ENCODE assay signal across 12 cellular contexts in genomic region chr1:111598534-111598933, GRCh38. TPM values are rescaled to one million over a fixed set of nuclear protein-coding genes. Genes with fewer than 3 reads are reported as not detected.
DNase-seq lines count a peak whose midpoint lies in the region; ATAC-seq and TF ChIP-seq lines count a peak whose summit lies in the region.
"Had no signal": no experiment of that assay in that cellular context is flagged by ENCODE, and none has a peak within 500 bp of the region (broad histone marks: within the 10 kb centered on the region; RNA-seq: fewer than 3 reads in every experiment).

No MANE protein-coding gene starts in this region.

- no peak overlapping the region for H3K4me2 ChIP-seq in mesendoderm (ENCODE audit: low read length)

- H3K27ac Mint-ChIP-seq in CD8-positive, alpha-beta T cell, result peak overlapping the region; percentile 90
- H3K27ac Mint-ChIP-seq in activated T-helper 1 cell treated with anti-CD3 and anti-CD28 coated beads, Interleukin-12 subunit alpha, Interleukin-12 subunit beta, Interleukin-2, Interleukin-4 antibody, amounts not matched to agents 30 ng/mL and 10 ng/mL and 1 ng/mL, durations not matched to agents 14 hours and 24 hours and 36 hours, result peak overlapping the region; percentile 99
- H3K27ac Mint-ChIP-seq: CD14-positive monocyte had no signal

- no CpG with 5 or more reads among the region's 6 CpGs for WGBS in mesendoderm (ENCODE audit: extremely low coverage, insufficient coverage, low lambda C conversion rate)

- peaks cover 73% of the 10 kb centered on the region for H3K4me1 ChIP-seq in CD8-positive, alpha-beta T cell (ENCODE audit: insufficient read depth, low read length)
- peaks cover 68% of the 10 kb centered on the region for H3K4me1 ChIP-seq in muscle layer of colon (ENCODE audit: insufficient read depth, low read length)
- H3K4me1 ChIP-seq in mesendoderm (ENCODE audit: control insufficient read depth, low read depth, low read length), result no peaks in the 10 kb centered on the region

- H3K79me2 ChIP-seq in mesendoderm (ENCODE audit: control insufficient read depth, insufficient read depth, low read length), result no peaks in the 10 kb centered on the region

- H3K4ac ChIP-seq in mesendoderm (ENCODE audit: low read depth, low read length), result no peak overlapping the region

- POLR2A ChIA-PET in CD8-positive, alpha-beta T cell (lab: Charles Lee), result interaction anchor here (0.6 to 1.0 kb wide), 2 partner anchors 18 to 198 kb away, joined by 3 read pairs; no protein-coding TSS in a partner anchor

- H3K79me1 ChIP-seq in mesendoderm (ENCODE audit: low read length), result no peaks in the 10 kb centered on the region

- H3K36me3 Mint-ChIP-seq in CD8-positive, alpha-beta T cell, result no peaks in the 10 kb centered on the region
- peaks cover 32% of the 10 kb centered on the region for H3K36me3 Mint-ChIP-seq in activated T-helper 1 cell treated with anti-CD3 and anti-CD28 coated beads, Interleukin-12 subunit alpha, Interleukin-12 subunit beta, Interleukin-2, Interleukin-4 antibody, amounts not matched to agents 30 ng/mL and 10 ng/mL and 1 ng/mL, durations not matched to agents 14 hours and 24 hours and 36 hours (ENCODE audit: low read depth)
- H3K36me3 Mint-ChIP-seq: CD14-positive monocyte had no signal

- CTCF ChIA-PET in CD8-positive, alpha-beta T cell (lab: Charles Lee), result interaction anchor here (0.8 to 1.5 kb wide), 4 partner anchors 13 to 91 kb away, joined by 3 to 4 read pairs (median 3); no protein-coding TSS in a partner anchor

- H2AK5ac ChIP-seq in mesendoderm (ENCODE audit: low read length), result no peak overlapping the region

- H3K9ac ChIP-seq in muscle layer of colon (ENCODE audit: low read length), result no peak overlapping the region
- H3K9ac ChIP-seq in mesendoderm (ENCODE audit: low read length), result no peak overlapping the region

- no peak for TF ChIP-seq CTCF in CD8-positive, alpha-beta T cell (IDR thresholded peaks at IDR 0.05)
- no peak for TF ChIP-seq CTCF in GM20000 (IDR thresholded peaks at IDR 0.05; ENCODE audit: extremely low read depth, missing control alignments)

- ATAC-seq in CD8-positive, alpha-beta T cell, result peak; percentile 66
- ATAC-seq in GM21529 (IDR thresholded peaks at IDR 0.05; ENCODE audit: unreplicated experiment) (peak; percentile 24), HG02610 (IDR thresholded peaks at IDR 0.05; ENCODE audit: unreplicated experiment) (no peak)
- ATAC-seq: esophagus mucosa had no signal

- no peak overlapping the region for H4K8ac ChIP-seq in mesendoderm (ENCODE audit: low read depth, low read length)

- no peaks in the 10 kb centered on the region for H3K9me3 ChIP-seq in CD8-positive, alpha-beta T cell (ENCODE audit: low read length)
- H3K9me3 ChIP-seq in muscle layer of colon (ENCODE audit: low read length), result no peaks in the 10 kb centered on the region

- H3K56ac ChIP-seq in mesendoderm (ENCODE audit: low read length), result no peak overlapping the region

- H3K4me1 Mint-ChIP-seq in CD8-positive, alpha-beta T cell (ENCODE audit: low read depth), result peaks cover 95% of the 10 kb centered on the region
- H3K4me1 Mint-ChIP-seq in activated T-helper 1 cell treated with anti-CD3 and anti-CD28 coated beads, Interleukin-12 subunit alpha, Interleukin-12 subunit beta, Interleukin-2, Interleukin-4 antibody, amounts not matched to agents 30 ng/mL and 10 ng/mL and 1 ng/mL, durations not matched to agents 14 hours and 24 hours and 36 hours (ENCODE audit: low read depth), result peaks cover 96% of the 10 kb centered on the region

- no peaks in the 10 kb centered on the region for H3K36me3 ChIP-seq in CD8-positive, alpha-beta T cell (ENCODE audit: insufficient read depth, low read length)
- no peaks in the 10 kb centered on the region for H3K36me3 ChIP-seq in muscle layer of colon (ENCODE audit: insufficient read depth, low read length)
- H3K36me3 ChIP-seq in mesendoderm (ENCODE audit: control insufficient read depth, insufficient read depth, low read length), result no peaks in the 10 kb centered on the region

- H3K4me3 ChIP-seq in CD8-positive, alpha-beta T cell (ENCODE audit: low read depth, low read length), result no peak overlapping the region
- H3K4me3 ChIP-seq in muscle layer of colon (ENCODE audit: low read depth in 1 of 2, low read length in 2 of 2) (no peak overlapping the region), mesendoderm (ENCODE audit: low read length) (no peak overlapping the region)

- no peaks in the 10 kb centered on the region for H3K9me3 Mint-ChIP-seq in CD8-positive, alpha-beta T cell
- peaks cover 3% of the 10 kb centered on the region for H3K9me3 Mint-ChIP-seq in activated T-helper 1 cell treated with anti-CD3 and anti-CD28 coated beads, Interleukin-12 subunit alpha, Interleukin-12 subunit beta, Interleukin-2, Interleukin-4 antibody, amounts not matched to agents 30 ng/mL and 10 ng/mL and 1 ng/mL, durations not matched to agents 14 hours and 24 hours and 36 hours

- H2BK120ac ChIP-seq in mesendoderm (ENCODE audit: low read depth, low read length), result no peak overlapping the region

- intact Hi-C loops in CD8-positive, alpha-beta T cell (cut with DNase I, micrococcal nuclease), result loop anchor here (10.0 kb wide), 2 partner anchors 374 to 924 kb away; partner anchors contain the start of genes CHI3L2 (in 2 of the 2) and KCNA3 (in 1 of the 2)
- intact Hi-C loops in activated T-helper 1 cell treated with anti-CD3 and anti-CD28 coated beads, Interleukin-12 subunit alpha, Interleukin-12 subunit beta, Interleukin-2, Interleukin-4 antibody, amounts not matched to agents 30 ng/mL and 10 ng/mL and 1 ng/mL, durations not matched to agents 14 hours and 24 hours and 36 hours (cut with micrococcal nuclease), result loop anchor here (1.0 to 10.0 kb wide), 4 partner anchors 90 to 1704 kb away; partner anchors contain the start of gene DDX20

- H2BK15ac ChIP-seq in mesendoderm (replicated peaks; ENCODE audit: low read depth), result no peak overlapping the region

- no peaks in the 10 kb centered on the region for H3K27me3 Mint-ChIP-seq in CD8-positive, alpha-beta T cell (ENCODE audit: low read depth)
- no peaks in the 10 kb centered on the region for H3K27me3 Mint-ChIP-seq in activated T-helper 1 cell treated with anti-CD3 and anti-CD28 coated beads, Interleukin-12 subunit alpha, Interleukin-12 subunit beta, Interleukin-2, Interleukin-4 antibody, amounts not matched to agents 30 ng/mL and 10 ng/mL and 1 ng/mL, durations not matched to agents 14 hours and 24 hours and 36 hours (ENCODE audit: insufficient read depth)

- no peak overlapping the region for H3K18ac ChIP-seq in mesendoderm (ENCODE audit: low read length)

- peak in 5 of 7 experiments; percentile 14 to 61 (median 38) for DNase-seq in CD8-positive, alpha-beta T cell
- peak; percentile 39 for DNase-seq in activated T-helper 1 cell treated with anti-CD3 and anti-CD28 coated beads, Interleukin-12 subunit alpha, Interleukin-12 subunit beta, Interleukin-2, Interleukin-4 antibody, amounts not matched to agents 30 ng/mL and 10 ng/mL and 1 ng/mL, durations not matched to agents 14 hours and 24 hours and 36 hours (ENCODE audit: low spot score)
- DNase-seq in mesendoderm, result no peak
- DNase-seq in GM20000 (ENCODE audit: low spot score), result no peak
- DNase-seq in cerebellum (ENCODE audit: low spot score), result no peak
- DNase-seq: NCI-H1694, NCI-H774 had no signal

- H3K23ac ChIP-seq in mesendoderm (ENCODE audit: low read length), result no peak overlapping the region

- peak overlapping the region; percentile 62 for H3K4me3 Mint-ChIP-seq in CD8-positive, alpha-beta T cell
- peak overlapping the region; percentile 46 for H3K4me3 Mint-ChIP-seq in activated T-helper 1 cell treated with anti-CD3 and anti-CD28 coated beads, Interleukin-12 subunit alpha, Interleukin-12 subunit beta, Interleukin-2, Interleukin-4 antibody, amounts not matched to agents 30 ng/mL and 10 ng/mL and 1 ng/mL, durations not matched to agents 14 hours and 24 hours and 36 hours
- H3K4me3 Mint-ChIP-seq: CD14-positive monocyte had no signal

- no peaks in the 10 kb centered on the region for H3K27me3 ChIP-seq in CD8-positive, alpha-beta T cell (ENCODE audit: insufficient read depth, low read length)
- H3K27me3 ChIP-seq in muscle layer of colon (ENCODE audit: control insufficient read depth in 1 of 2, insufficient read depth in 2 of 2, low read length in 2 of 2) (no peaks in the 10 kb centered on the region), mesendoderm (ENCODE audit: insufficient read depth, low read length, poor library complexity) (no peaks in the 10 kb centered on the region)

- no peak overlapping the region for H4K5ac ChIP-seq in mesendoderm (ENCODE audit: low read length)

- no peak overlapping the region for H2BK5ac ChIP-seq in mesendoderm (ENCODE audit: low read length)

- no peak overlapping the region for H3K27ac ChIP-seq in CD8-positive, alpha-beta T cell (ENCODE audit: low read depth, low read length)
- H3K27ac ChIP-seq in muscle layer of colon (ENCODE audit: low read depth, low read length) (peak overlapping the region; percentile 22), mesendoderm (ENCODE audit: low read depth, low read length) (no peak overlapping the region)

RNA-seq across cellular contexts. Expression of gene RAP1A, which starts 21.1 kb away (rescaled TPM):
- 10 to 100 TPM; 63.4 to 68.5 TPM for total RNA-seq in CD8-positive, alpha-beta T cell
- total RNA-seq in activated T-helper 1 cell treated with anti-CD3 and anti-CD28 coated beads, Interleukin-12 subunit alpha, Interleukin-12 subunit beta, Interleukin-2, Interleukin-4 antibody, amounts not matched to agents 30 ng/mL and 10 ng/mL and 1 ng/mL, durations not matched to agents 14 hours and 24 hours and 36 hours, result 326 and 348 TPM in 2 replicates
- polyA plus RNA-seq in mesendoderm (2013, experiment 1 of 2), result 46.5 TPM
- 49.2 TPM for polyA plus RNA-seq in mesendoderm (2013, experiment 2 of 2)
- total RNA-seq in cerebellum, result 22.6 TPM

Comparison
In these comparisons a context has a peak if more than half of its experiments do, and no peak if none do; other contexts are left out.
1. DNase-seq: peak in CD8-positive, alpha-beta T cell (5 of 7) and activated T-helper 1 cell treated with anti-CD3 and anti-CD28 coated beads, Interleukin-12 subunit alpha, Interleukin-12 subunit beta, Interleukin-2, Interleukin-4 antibody, amounts not matched to agents 30 ng/mL and 10 ng/mL and 1 ng/mL, durations not matched to agents 14 hours and 24 hours and 36 hours (single experiment); none in mesendoderm (single experiment), GM20000 (single experiment) and cerebellum (single experiment).